Comparison of ENCODE assay signal across 8 cellular contexts in genomic region chr17:81365148-81365600, GRCh38. TPM values are rescaled to one million over a fixed set of nuclear protein-coding genes. Genes with fewer than 3 reads are reported as not detected.
DNase-seq lines count a peak whose midpoint lies in the region; ATAC-seq and TF ChIP-seq lines count a peak whose summit lies in the region.

No MANE protein-coding gene starts in this region.

- peak overlapping the region in 2 of 10 donors; percentile 11 to 37 for H3K27ac Mint-ChIP-seq in naive thymus-derived CD8-positive, alpha-beta T cell
- H3K27ac Mint-ChIP-seq in progenitor cell of endocrine pancreas = no peak overlapping the region

- peak; percentile 39 to 42 for ATAC-seq in naive thymus-derived CD8-positive, alpha-beta T cell
- ATAC-seq in HG03457 (IDR thresholded peaks at IDR 0.05; ENCODE audit: unreplicated experiment) (no peak), HG03159 (IDR thresholded peaks at IDR 0.05; ENCODE audit: unreplicated experiment) (no peak)

- TF ChIP-seq CTCF in RWPE1 (conservative IDR thresholded peaks at IDR 0.05; ENCODE audit: low read depth) (no peak), epithelial cell of esophagus (IDR thresholded peaks at IDR 0.05; ENCODE audit: insufficient read depth, low read depth, low read length, missing control alignments) (no peak), progenitor cell of endocrine pancreas (IDR thresholded peaks at IDR 0.05; ENCODE audit: unreplicated experiment) (no peak)

- peak overlapping the region; percentile 34 for H3K4me3 ChIP-seq in epithelial cell of esophagus (ENCODE audit: low read length)

- peaks cover 7 to 19% (median 17%) of the 10 kb centered on the region in 4 donors for H3K4me1 Mint-ChIP-seq in naive thymus-derived CD8-positive, alpha-beta T cell
- H3K4me1 Mint-ChIP-seq in progenitor cell of endocrine pancreas (ENCODE audit: low read depth) = peaks cover 14% of the 10 kb centered on the region

- H3K36me3 Mint-ChIP-seq in naive thymus-derived CD8-positive, alpha-beta T cell = no peaks in the 10 kb centered on the region
- H3K36me3 Mint-ChIP-seq in progenitor cell of endocrine pancreas (ENCODE audit: insufficient read depth) = no peaks in the 10 kb centered on the region

- CTCF ChIA-PET in RWPE1 (lab: Yijun Ruan, JAX) = interaction anchor here (0.6 to 0.7 kb wide), 5 partner anchors 10 to 173 kb away, joined by 3 to 4 read pairs (median 3); no protein-coding TSS in a partner anchor

- DNase-seq in GM03348 (ENCODE audit: low spot score) (peak; percentile 58), RWPE1 (ENCODE audit: low spot score) (peak; percentile 73), epithelial cell of esophagus (ENCODE audit: low read depth) (peak; percentile 92), progenitor cell of endocrine pancreas (ENCODE audit: low spot score, unreplicated experiment) (no peak), SIG-M5 treated with dmso at 0.1 percent for 504 hours (lab: John Stamatoyannopoulos, UW; ENCODE audit: unreplicated experiment) (no peak)
- no peak for DNase-seq in naive thymus-derived CD8-positive, alpha-beta T cell

- no peaks in the 10 kb centered on the region for H3K9me3 Mint-ChIP-seq in naive thymus-derived CD8-positive, alpha-beta T cell
- peaks cover 4% of the 10 kb centered on the region for H3K9me3 Mint-ChIP-seq in progenitor cell of endocrine pancreas (ENCODE audit: low read depth)

- peak overlapping the region; percentile 15 to 82 (median 64) for H3K4me3 Mint-ChIP-seq in naive thymus-derived CD8-positive, alpha-beta T cell
- H3K4me3 Mint-ChIP-seq in progenitor cell of endocrine pancreas (ENCODE audit: low read depth) = no peak overlapping the region

- POLR2A ChIA-PET in RWPE1 (lab: Yijun Ruan, JAX; ENCODE audit: low non-redundant PET) = interaction anchor here (1.0 to 1.2 kb wide), 2 partner anchors 15 to 32 kb away, joined by 3 to 4 read pairs; no protein-coding TSS in a partner anchor
- POLR2A ChIA-PET in naive thymus-derived CD8-positive, alpha-beta T cell (lab: Charles Lee) = no interaction called here

- peak overlapping the region; percentile 100 for H3K27ac ChIP-seq in RWPE1

- peaks cover 20 to 52% (median 34%) of the 10 kb centered on the region in 5 donors for H3K27me3 Mint-ChIP-seq in naive thymus-derived CD8-positive, alpha-beta T cell
- peaks cover 47% of the 10 kb centered on the region for H3K27me3 Mint-ChIP-seq in progenitor cell of endocrine pancreas

RNA-seq across cellular contexts. Expression of gene BAHCC1, which starts 30.1 kb away (rescaled TPM):
- not detected for total RNA-seq in naive thymus-derived CD8-positive, alpha-beta T cell
- not detected for polyA plus RNA-seq in naive thymus-derived CD8-positive, alpha-beta T cell
- total RNA-seq in progenitor cell of endocrine pancreas = 36.9 and 40.5 TPM in 2 replicates

Comparison
In these comparisons a context has a peak if more than half of its experiments do, and no peak if none do; other contexts are left out.
1. DNase-seq: peak in GM03348 (single experiment), RWPE1 (single experiment) and epithelial cell of esophagus (single experiment); none in naive thymus-derived CD8-positive, alpha-beta T cell (0 of 10), progenitor cell of endocrine pancreas (single experiment) and SIG-M5 treated with dmso at 0.1 percent for 504 hours (single experiment).
2. ATAC-seq: peak in naive thymus-derived CD8-positive, alpha-beta T cell (2 of 2); none in HG03457 (single experiment) and HG03159 (single experiment).
3. RNA of gene BAHCC1, which starts 30.1 kb away (total RNA-seq): 36.9 to 40.5 TPM in progenitor cell of endocrine pancreas; not detected in naive thymus-derived CD8-positive, alpha-beta T cell; every median in the first group is over 10 times any median in the second.